Comparison of ENCODE assay signal across 8 cellular contexts in the genomic region with DNA sequence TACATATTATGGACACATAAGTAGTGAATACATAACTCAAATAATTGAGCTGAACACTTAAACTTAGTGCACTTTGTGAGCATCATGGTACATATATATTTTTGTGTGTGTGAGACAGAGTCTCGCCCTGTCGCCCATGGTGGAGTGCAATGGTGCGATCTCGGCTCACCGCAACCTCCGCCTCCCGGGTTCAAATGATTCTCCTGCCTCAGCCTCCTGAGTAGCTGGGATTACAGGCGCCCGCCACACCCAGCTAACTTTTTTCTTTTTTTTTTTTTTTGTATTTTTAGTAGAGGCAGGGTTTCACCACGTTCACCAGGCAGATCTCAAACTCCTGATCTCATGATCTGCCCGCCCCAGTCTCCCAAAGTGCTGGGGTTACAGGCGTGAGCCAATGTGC. TPM values are rescaled to one million over a fixed set of nuclear protein-coding genes. Genes with fewer than 3 reads are reported as not detected.
DNase-seq lines count a peak whose midpoint lies in the region; ATAC-seq and TF ChIP-seq lines count a peak whose summit lies in the region.
"Not testable (repeated sequence)": the region's sequence is repeated elsewhere in the genome, so short reads cannot be mapped to it uniquely, and the experiment has no call there.
"Had no signal": no experiment of that assay in that cellular context is flagged by ENCODE, and none has a peak within 500 bp of the region (broad histone marks: within the 10 kb centered on the region; RNA-seq: fewer than 3 reads in every experiment).

No MANE protein-coding gene starts in this region.

- not testable (repeated sequence) for H3K27ac ChIP-seq in BLaER1
- H3K27ac ChIP-seq in SJSA1, result peak overlapping the region; percentile 53; the same call in 1 of the 2 replicates
- peak overlapping the region; percentile 80 for H3K27ac ChIP-seq in colonic mucosa
- H3K27ac ChIP-seq in heart right ventricle, result peak overlapping the region in 7 of 10 donors; percentile 70 to 92 (median 80)
- H3K27ac ChIP-seq in subcutaneous abdominal adipose tissue (ENCODE audit: low read depth, low read length), result peak overlapping the region; percentile 88

- H4K20me1 ChIP-seq in BLaER1, result not testable (repeated sequence)

- not testable (repeated sequence) for H3K36me3 Mint-ChIP-seq in natural killer cell treated with Interleukin-12 subunit alpha and Interleukin-12 subunit beta and Interleukin-15 and Interleukin-18, amount 100 ng/mL, for 72 hours

- not testable (repeated sequence) for TF ChIP-seq CTCF in colonic mucosa (IDR thresholded peaks at IDR 0.05); heart right ventricle (IDR thresholded peaks at IDR 0.05)

- ATAC-seq in heart right ventricle; natural killer cell treated with Interleukin-12 subunit alpha and Interleukin-12 subunit beta and Interleukin-15 and Interleukin-18, amount 100 ng/mL, for 72 hours: not testable (repeated sequence)

- DNase-seq in SJSA1 (ENCODE audit: low read depth in 1 of 2, low spot score in 2 of 2); colonic mucosa; heart right ventricle; natural killer cell treated with Interleukin-12 subunit alpha and Interleukin-12 subunit beta and Interleukin-15 and Interleukin-18, amount 100 ng/mL, for 72 hours (ENCODE audit: low spot score): not testable (repeated sequence)

- not testable (repeated sequence) for H3K36me3 ChIP-seq in BLaER1; SJSA1; colonic mucosa; heart right ventricle; subcutaneous abdominal adipose tissue (ENCODE audit: control insufficient read depth in 5 of 5, insufficient read depth in 5 of 5, low read length in 5 of 5)

- not testable (repeated sequence) for H3K4me3 Mint-ChIP-seq in natural killer cell treated with Interleukin-12 subunit alpha and Interleukin-12 subunit beta and Interleukin-15 and Interleukin-18, amount 100 ng/mL, for 72 hours

- 0 out of 2 replicates have a peak overlapping the region, but pooled peaks have one; percentile 75 for H3K9ac ChIP-seq in BLaER1
- H3K9ac ChIP-seq in colonic mucosa (ENCODE audit: low read depth in 2 of 2, low read length in 2 of 2); subcutaneous abdominal adipose tissue (ENCODE audit: low read length in 5 of 5): not testable (repeated sequence)

- peaks cover 20 to 27% of the 10 kb centered on the region in 2 donors for H3K4me1 Mint-ChIP-seq in natural killer cell treated with Interleukin-12 subunit alpha and Interleukin-12 subunit beta and Interleukin-15 and Interleukin-18, amount 100 ng/mL, for 72 hours (ENCODE audit: low read depth in 2 of 2)

- H3K9me3 ChIP-seq in BLaER1; SJSA1 (replicated peaks); colonic mucosa; heart right ventricle; subcutaneous abdominal adipose tissue (ENCODE audit: control insufficient read depth in 5 of 5, low read length in 5 of 5): not testable (repeated sequence)

- H3K27ac Mint-ChIP-seq in natural killer cell treated with Interleukin-12 subunit alpha and Interleukin-12 subunit beta and Interleukin-15 and Interleukin-18, amount 100 ng/mL, for 72 hours, result peak overlapping the region; percentile 75 to 89

- not testable (repeated sequence) for H3K4me2 ChIP-seq in BLaER1

- WGBS in heart right ventricle, 2 donors, result 87 to 89% methylated on average over 12 of the region's 12 CpGs

- intact Hi-C loops in colonic mucosa (cut with DNase I), result loop anchor here (2.0 to 5.0 kb wide), 2 partner anchors 29 to 295 kb away; no protein-coding TSS in a partner anchor
- intact Hi-C loops in heart right ventricle (cut with DNase I), result loop anchor here (2.0 to 10.0 kb wide), 12 partner anchors 15 to 467 kb away; partner anchors contain the start of genes MMP14 (in 2 of the 10) and OXA1L (in 1 of the 10)

- H3K27me3 ChIP-seq in BLaER1; SJSA1 (replicated peaks); colonic mucosa; heart right ventricle; subcutaneous abdominal adipose tissue (ENCODE audit: control insufficient read depth in 5 of 5, insufficient read depth in 4 of 5, low read length in 5 of 5): not testable (repeated sequence)

- H3K4me3 ChIP-seq in BLaER1; SJSA1; colonic mucosa; heart right ventricle; subcutaneous abdominal adipose tissue (ENCODE audit: low read depth in 1 of 5, low read length in 5 of 5): not testable (repeated sequence)

- peaks cover 14 to 19% of the 10 kb centered on the region in 2 donors for H3K27me3 Mint-ChIP-seq in natural killer cell treated with Interleukin-12 subunit alpha and Interleukin-12 subunit beta and Interleukin-15 and Interleukin-18, amount 100 ng/mL, for 72 hours

- H3K4me1 ChIP-seq in BLaER1 (peaks cover 41% of the 10 kb centered on the region), SJSA1 (replicated peaks) (peaks cover 36% of the 10 kb centered on the region), heart right ventricle (peaks cover 19 to 62% (median 56%) of the 10 kb centered on the region in 9 donors), subcutaneous abdominal adipose tissue (ENCODE audit: control insufficient read depth in 5 of 5, insufficient read depth in 5 of 5, low read length in 5 of 5) (peaks cover 21 to 55% (median 51%) of the 10 kb centered on the region in 5 donors)
- H3K4me1 ChIP-seq in colonic mucosa, result not testable (repeated sequence)

- not testable (repeated sequence) for H3K9me3 Mint-ChIP-seq in natural killer cell treated with Interleukin-12 subunit alpha and Interleukin-12 subunit beta and Interleukin-15 and Interleukin-18, amount 100 ng/mL, for 72 hours

RNA-seq across cellular contexts. Expression of gene MMP14, which starts 15.8 kb away (rescaled TPM):
- 101 and 117 TPM in 2 replicates for total RNA-seq in SJSA1 (2014; rRNA removed; shearing (Covaris generic))
- total RNA-seq in colonic mucosa (10 to 100 TPM; 59.1 to 82.8 TPM), heart right ventricle (10 to 100 TPM; 13.6 to 43.3 (median 20.2) TPM)
- 10 to 100 TPM; 24.8 to 27.4 TPM for polyA plus RNA-seq in heart right ventricle
- total RNA-seq in natural killer cell treated with Interleukin-12 subunit alpha and Interleukin-12 subunit beta and Interleukin-15 and Interleukin-18, amount 100 ng/mL, for 72 hours, result 1 to 10 TPM; 3.7 to 8.0 TPM

RNA-seq across cellular contexts. Expression of gene LRP10, which starts 19.4 kb away (rescaled TPM):
- total RNA-seq in SJSA1 (2014; rRNA removed; shearing (Covaris generic)), result 37.4 and 41.4 TPM in 2 replicates
- total RNA-seq in colonic mucosa, result 100 to 1,000 TPM; 204 to 222 TPM
- total RNA-seq in heart right ventricle, result 100 to 1,000 TPM in 1 of 10 donors, 10 to 100 TPM in 9; 39.3 to 101 (median 50.9) TPM
- 10 to 100 TPM; 10.3 to 38.4 TPM for polyA plus RNA-seq in heart right ventricle
- 10 to 100 TPM; 53.4 to 60.4 TPM for total RNA-seq in natural killer cell treated with Interleukin-12 subunit alpha and Interleukin-12 subunit beta and Interleukin-15 and Interleukin-18, amount 100 ng/mL, for 72 hours

RNA-seq across cellular contexts. Expression of gene MRPL52, which starts 22.5 kb away (rescaled TPM):
- total RNA-seq in SJSA1 (2014; rRNA removed; shearing (Covaris generic)), result 58.2 and 108 TPM in 2 replicates
- total RNA-seq in colonic mucosa (100 to 1,000 TPM in 1 of 2 donors, 10 to 100 TPM in 1; 79.1 to 156 TPM), heart right ventricle (100 to 1,000 TPM in 7 of 10 donors, 10 to 100 TPM in 3; 90.1 to 117 (median 106) TPM)
- polyA plus RNA-seq in heart right ventricle, result 100 to 1,000 TPM; 136 to 300 TPM
- 100 to 1,000 TPM; 116 to 134 TPM for total RNA-seq in natural killer cell treated with Interleukin-12 subunit alpha and Interleukin-12 subunit beta and Interleukin-15 and Interleukin-18, amount 100 ng/mL, for 72 hours

RNA-seq across cellular contexts. Expression of gene REM2, which starts 30.8 kb away (rescaled TPM):
- 0.05 TPM in 1 of 2 replicates, not detected in the other for total RNA-seq in SJSA1 (2014; rRNA removed; shearing (Covaris generic))
- total RNA-seq in colonic mucosa (under 1 TPM; 0.24 to 0.30 TPM), heart right ventricle (under 1 TPM in 4 of 10 donors, not detected in 6; 0.14 to 0.25 (median 0.18) TPM)
- under 1 TPM; 0.07 to 0.22 TPM for polyA plus RNA-seq in heart right ventricle
- total RNA-seq in natural killer cell treated with Interleukin-12 subunit alpha and Interleukin-12 subunit beta and Interleukin-15 and Interleukin-18, amount 100 ng/mL, for 72 hours, result under 1 TPM in 1 of 2 donors, not detected in 1; 0.43 TPM
- total RNA-seq: A172 had no signal

RNA-seq across cellular contexts. Expression of gene SLC7A7, which starts 36.9 kb away (rescaled TPM):
- total RNA-seq in SJSA1 (2014; rRNA removed; shearing (Covaris generic)), result 0.09 and 0.13 TPM in 2 replicates
- total RNA-seq in colonic mucosa, result 1 to 10 TPM; 2.7 to 7.0 TPM
- 10 to 100 TPM in 1 of 10 donors, 1 to 10 TPM in 9; 1.1 to 16.1 (median 2.8) TPM for total RNA-seq in heart right ventricle
- 1 to 10 TPM; 2.3 to 3.7 TPM for polyA plus RNA-seq in heart right ventricle
- under 1 TPM; 0.36 to 0.59 TPM for total RNA-seq in natural killer cell treated with Interleukin-12 subunit alpha and Interleukin-12 subunit beta and Interleukin-15 and Interleukin-18, amount 100 ng/mL, for 72 hours
- total RNA-seq: activated T-helper 1 cell treated with anti-CD3 and anti-CD28 coated beads, Interleukin-12 subunit alpha, Interleukin-12 subunit beta, Interleukin-2, Interleukin-4 antibody, amounts not matched to agents 30 ng/mL and 10 ng/mL and 1 ng/mL, durations not matched to agents 14 hours and 24 hours and 36 hours had no signal
